Comparison of ENCODE assay signal across 33 cellular contexts in genomic region chr1:11026052-11026451, GRCh38. TPM values are rescaled to one million over a fixed set of nuclear protein-coding genes. Genes with fewer than 3 reads are reported as not detected.
DNase-seq lines count a peak whose midpoint lies in the region; ATAC-seq and TF ChIP-seq lines count a peak whose summit lies in the region.
"Had no signal": no experiment of that assay in that cellular context is flagged by ENCODE, and none has a peak within 500 bp of the region (broad histone marks: within the 10 kb centered on the region; RNA-seq: fewer than 3 reads in every experiment).

No MANE protein-coding gene starts in this region.

- H3K36me3 Mint-ChIP-seq in activated CD8-positive, alpha-beta T cell treated with anti-CD3 and anti-CD28 coated beads for 36 hours (ENCODE audit: low read depth) = peaks cover 41% of the 10 kb centered on the region
- peaks cover 61% of the 10 kb centered on the region for H3K36me3 Mint-ChIP-seq in activated CD8-positive, alpha-beta T cell treated with anti-CD3 and anti-CD28 coated beads, Interleukin-2, amount 10 ng/mL, durations not matched to agents 7 days and 5 days (ENCODE audit: low read depth)
- H3K36me3 Mint-ChIP-seq in activated naive CD8-positive, alpha-beta T cell = no peaks in the 10 kb centered on the region

- POLR2A ChIA-PET in activated CD8-positive, alpha-beta T cell treated with anti-CD3 and anti-CD28 coated beads for 36 hours (lab: Charles Lee) = no interaction called here
- POLR2A ChIA-PET in activated CD8-positive, alpha-beta T cell treated with anti-CD3 and anti-CD28 coated beads, Interleukin-2, amount 10 ng/mL, durations not matched to agents 7 days and 5 days (lab: Charles Lee) = no interaction called here
- POLR2A ChIA-PET in HEK293 (lab: Yijun Ruan, JAX) = no interaction called here

- no peak for ATAC-seq in activated CD8-positive, alpha-beta T cell treated with anti-CD3 and anti-CD28 coated beads for 36 hours
- ATAC-seq in activated CD8-positive, alpha-beta T cell treated with anti-CD3 and anti-CD28 coated beads, Interleukin-2, amount 10 ng/mL, durations not matched to agents 7 days and 5 days = no peak
- ATAC-seq in foreskin keratinocyte = no peak
- no peak for ATAC-seq in GM19452 (IDR thresholded peaks at IDR 0.05; ENCODE audit: unreplicated experiment)
- ATAC-seq in HG03432 (IDR thresholded peaks at IDR 0.05; ENCODE audit: unreplicated experiment) = no peak
- ATAC-seq: heart left ventricle; naive thymus-derived CD8-positive, alpha-beta T cell; PC-3 had no signal

- CTCF ChIA-PET in activated CD8-positive, alpha-beta T cell treated with anti-CD3 and anti-CD28 coated beads for 36 hours (lab: Charles Lee) = interaction anchor here (2.4 kb wide), 1 partner anchor 11 kb away, joined by 21 read pairs; no protein-coding TSS in a partner anchor
- CTCF ChIA-PET in activated CD8-positive, alpha-beta T cell treated with anti-CD3 and anti-CD28 coated beads, Interleukin-2, amount 10 ng/mL, durations not matched to agents 7 days and 5 days (lab: Charles Lee) = interaction anchor here (2.1 kb wide), 1 partner anchor 12 kb away, joined by 15 read pairs; no protein-coding TSS in a partner anchor
- CTCF ChIA-PET in HEK293 (lab: Yijun Ruan, JAX) = no interaction called here

- H3K4me1 ChIP-seq in HEK293 (ENCODE audit: control insufficient read depth, insufficient read depth, low read length) = no peaks in the 10 kb centered on the region
- peaks cover 15% of the 10 kb centered on the region for H3K4me1 ChIP-seq in foreskin keratinocyte
- H3K4me1 ChIP-seq: adrenal gland, heart left ventricle had no signal

- H3K27me3 ChIP-seq in foreskin keratinocyte = no peaks in the 10 kb centered on the region
- H3K27me3 ChIP-seq: adrenal gland, brain microvascular endothelial cell, heart left ventricle had no signal

- H3K4me1 Mint-ChIP-seq in activated CD8-positive, alpha-beta T cell treated with anti-CD3 and anti-CD28 coated beads for 36 hours (ENCODE audit: low read depth) = peaks cover 18% of the 10 kb centered on the region
- H3K4me1 Mint-ChIP-seq in activated CD8-positive, alpha-beta T cell treated with anti-CD3 and anti-CD28 coated beads, Interleukin-2, amount 10 ng/mL, durations not matched to agents 7 days and 5 days (ENCODE audit: low read depth) = peaks cover 14% of the 10 kb centered on the region
- H3K4me1 Mint-ChIP-seq in activated naive CD8-positive, alpha-beta T cell (ENCODE audit: low read depth) = peaks cover 28% of the 10 kb centered on the region

- no peak for TF ChIP-seq CTCF in activated CD8-positive, alpha-beta T cell treated with anti-CD3 and anti-CD28 coated beads for 36 hours (IDR thresholded peaks at IDR 0.05)
- TF ChIP-seq CTCF in HEK293 (tag by site-specific recombination; IDR thresholded peaks at IDR 0.05) = no peak
- TF ChIP-seq CTCF in foreskin keratinocyte (conservative IDR thresholded peaks at IDR 0.05) = no peak

- intact Hi-C loops in activated CD8-positive, alpha-beta T cell treated with anti-CD3 and anti-CD28 coated beads for 36 hours (cut with micrococcal nuclease) = no loop called here

- no peak for DNase-seq in activated CD8-positive, alpha-beta T cell treated with anti-CD3 and anti-CD28 coated beads for 36 hours
- no peak for DNase-seq in activated CD8-positive, alpha-beta T cell treated with anti-CD3 and anti-CD28 coated beads, Interleukin-2, amount 10 ng/mL, durations not matched to agents 7 days and 5 days
- peak; percentile 26 to 48 for DNase-seq in foreskin keratinocyte
- DNase-seq in stimulated activated CD4-positive, alpha-beta T cell treated with anti-CD3 and anti-CD28 coated beads, Interleukin-1b, Interleukin-23, amount 100 ng/mL, for 48 hours = no peak
- DNase-seq: activated CD4-positive, alpha-beta T cell treated with anti-CD3 and anti-CD28 coated beads, Interleukin-2, amount 10 ng/mL, durations not matched to agents 24 days and 14 days; activated effector memory CD4-positive, alpha-beta T cell treated with anti-CD3 and anti-CD28 coated beads, Interleukin-2, amount 50 U/mL, for 16 hours; brain microvascular endothelial cell; effector CD4-positive, alpha-beta T cell; foreskin fibroblast; heart left ventricle; naive thymus-derived CD8-positive, alpha-beta T cell; NCI-H1417 treated with DMSO at 0.1 percent for 48 hours; NCI-H510A; PC-3; Right ventricle myocardium superior; small intestine; stimulated activated CD4-positive, alpha-beta T cell treated with anti-CD3 and anti-CD28 coated beads, Interleukin-2, amount 100 ng/mL, for 24 hours had no signal

- H3K4me3 ChIP-seq in HEK293 (ENCODE audit: low read depth, low read length) = no peak overlapping the region
- H3K4me3 ChIP-seq: adrenal gland, heart left ventricle had no signal

- H3K4me3 Mint-ChIP-seq in activated CD8-positive, alpha-beta T cell treated with anti-CD3 and anti-CD28 coated beads for 36 hours = no peak overlapping the region
- H3K4me3 Mint-ChIP-seq in activated CD8-positive, alpha-beta T cell treated with anti-CD3 and anti-CD28 coated beads, Interleukin-2, amount 10 ng/mL, durations not matched to agents 7 days and 5 days = no peak overlapping the region
- no peak overlapping the region for H3K4me3 Mint-ChIP-seq in activated naive CD8-positive, alpha-beta T cell
- H3K4me3 Mint-ChIP-seq: activated CD4-positive, alpha-beta T cell treated with anti-CD3 and anti-CD28 coated beads, Interleukin-2, amount 10 ng/mL, durations not matched to agents 24 days and 14 days; naive thymus-derived CD8-positive, alpha-beta T cell; T-helper 2 cell treated with Interferon-gamma antibody and Interleukin-4, amounts not matched to agents 5 μg/mL and 100 μg/mL, for 36 hours; type B pancreatic cell had no signal

- H3K9me3 ChIP-seq in HEK293 (ENCODE audit: control insufficient read depth, insufficient read depth, low read depth, low read length) = no peaks in the 10 kb centered on the region
- H3K9me3 ChIP-seq: adrenal gland, heart left ventricle had no signal

- peak overlapping the region; percentile 75 for H3K27ac Mint-ChIP-seq in activated CD8-positive, alpha-beta T cell treated with anti-CD3 and anti-CD28 coated beads for 36 hours
- no peak overlapping the region for H3K27ac Mint-ChIP-seq in activated CD8-positive, alpha-beta T cell treated with anti-CD3 and anti-CD28 coated beads, Interleukin-2, amount 10 ng/mL, durations not matched to agents 7 days and 5 days
- H3K27ac Mint-ChIP-seq in activated naive CD8-positive, alpha-beta T cell = peak overlapping the region; percentile 70
- H3K27ac Mint-ChIP-seq: T-helper 2 cell treated with Interferon-gamma antibody and Interleukin-4, amounts not matched to agents 5 μg/mL and 100 μg/mL, for 36 hours had no signal

- H3K27me3 Mint-ChIP-seq in activated CD8-positive, alpha-beta T cell treated with anti-CD3 and anti-CD28 coated beads for 36 hours = no peaks in the 10 kb centered on the region
- no peaks in the 10 kb centered on the region for H3K27me3 Mint-ChIP-seq in activated CD8-positive, alpha-beta T cell treated with anti-CD3 and anti-CD28 coated beads, Interleukin-2, amount 10 ng/mL, durations not matched to agents 7 days and 5 days (ENCODE audit: low read depth)
- H3K27me3 Mint-ChIP-seq in activated naive CD8-positive, alpha-beta T cell = no peaks in the 10 kb centered on the region
- H3K27me3 Mint-ChIP-seq: activated CD4-positive, alpha-beta T cell treated with anti-CD3 and anti-CD28 coated beads, Interleukin-2, amount 10 ng/mL, durations not matched to agents 24 days and 14 days; naive thymus-derived CD8-positive, alpha-beta T cell; type B pancreatic cell had no signal

- peaks cover 24 to 86% of the 10 kb centered on the region in 2 experiments for H3K36me3 ChIP-seq in HEK293 (ENCODE audit: control insufficient read depth in 2 of 2, insufficient read depth in 1 of 2, low read length in 2 of 2)

- H3K27ac ChIP-seq in HEK293 (ENCODE audit: extremely low read depth, low read depth, low read length) (no peak overlapping the region), foreskin keratinocyte (no peak overlapping the region)
- H3K27ac ChIP-seq: brain microvascular endothelial cell, heart left ventricle, VCaP had no signal

- no peaks in the 10 kb centered on the region for H3K9me3 Mint-ChIP-seq in activated CD8-positive, alpha-beta T cell treated with anti-CD3 and anti-CD28 coated beads for 36 hours
- no peaks in the 10 kb centered on the region for H3K9me3 Mint-ChIP-seq in activated CD8-positive, alpha-beta T cell treated with anti-CD3 and anti-CD28 coated beads, Interleukin-2, amount 10 ng/mL, durations not matched to agents 7 days and 5 days (ENCODE audit: insufficient read depth)
- no peaks in the 10 kb centered on the region for H3K9me3 Mint-ChIP-seq in activated naive CD8-positive, alpha-beta T cell (ENCODE audit: low read depth)
- H3K9me3 Mint-ChIP-seq: activated CD4-positive, alpha-beta T cell treated with anti-CD3 and anti-CD28 coated beads, Interleukin-2, amount 10 ng/mL, durations not matched to agents 24 days and 14 days; naive thymus-derived CD8-positive, alpha-beta T cell; T-helper 2 cell treated with Interferon-gamma antibody and Interleukin-4, amounts not matched to agents 5 μg/mL and 100 μg/mL, for 36 hours; type B pancreatic cell had no signal

TF ChIP-seq in HEK293, 187 proteins besides CTCF, POLR2A, EP300 and RAD21 (continues in another document):
- TF ChIP-seq ZNF548 (tag by site-specific recombination; IDR thresholded peaks at IDR 0.05) (no peak), ZBTB20 (tag by site-specific recombination; IDR thresholded peaks at IDR 0.05) (peak; percentile 51; the same call in 1 of the 2 replicates), ZNF391 (tag by site-specific recombination; IDR thresholded peaks at IDR 0.05; ENCODE audit: borderline replicate concordance, low read depth) (no peak), GLIS2 (tag by site-specific recombination; IDR thresholded peaks at IDR 0.05) (no peak)

RNA-seq across cellular contexts. Expression of gene TARDBP, which starts 13.6 kb away (rescaled TPM):
- total RNA-seq in activated CD8-positive, alpha-beta T cell treated with anti-CD3 and anti-CD28 coated beads for 36 hours = 100 to 1,000 TPM; 152 to 163 TPM
- total RNA-seq in activated CD8-positive, alpha-beta T cell treated with anti-CD3 and anti-CD28 coated beads, Interleukin-2, amount 10 ng/mL, durations not matched to agents 7 days and 5 days = 100 to 1,000 TPM; 175 to 178 TPM
- 155 and 178 TPM in 2 replicates for total RNA-seq in foreskin keratinocyte
- 101 and 125 TPM in 2 replicates for polyA plus RNA-seq in foreskin keratinocyte

RNA-seq across cellular contexts. Expression of gene MASP2, which starts 21.0 kb away (rescaled TPM):
- not detected for total RNA-seq in activated CD8-positive, alpha-beta T cell treated with anti-CD3 and anti-CD28 coated beads for 36 hours
- under 1 TPM in 1 of 2 experiments, not detected in 1; 0.21 TPM for total RNA-seq in activated CD8-positive, alpha-beta T cell treated with anti-CD3 and anti-CD28 coated beads, Interleukin-2, amount 10 ng/mL, durations not matched to agents 7 days and 5 days
- 0.07 and 0.24 TPM in 2 replicates for total RNA-seq in foreskin keratinocyte
- polyA plus RNA-seq in foreskin keratinocyte = 0.11 TPM in 1 of 2 replicates, not detected in the other
- total RNA-seq: adrenal gland, G401, heart left ventricle, kidney epithelial cell, lower leg skin, M059J, osteocyte, renal cortical epithelial cell, Right ventricle myocardium superior, subcutaneous adipose tissue had no signal
- polyA plus RNA-seq: BJ; heart left ventricle; naive thymus-derived CD8-positive, alpha-beta T cell; small intestine had no signal

RNA-seq across cellular contexts. Expression of gene SRM, which starts 33.8 kb away (rescaled TPM):
- 100 to 1,000 TPM; 240 TPM for total RNA-seq in activated CD8-positive, alpha-beta T cell treated with anti-CD3 and anti-CD28 coated beads for 36 hours
- 100 to 1,000 TPM; 146 to 154 TPM for total RNA-seq in activated CD8-positive, alpha-beta T cell treated with anti-CD3 and anti-CD28 coated beads, Interleukin-2, amount 10 ng/mL, durations not matched to agents 7 days and 5 days
- 153 and 166 TPM in 2 replicates for total RNA-seq in foreskin keratinocyte
- polyA plus RNA-seq in foreskin keratinocyte = 243 and 245 TPM in 2 replicates

Comparison
In these comparisons a context has a peak if more than half of its experiments do, and no peak if none do; other contexts are left out.
1. DNase-seq: peak in foreskin keratinocyte (2 of 2); none in activated CD8-positive, alpha-beta T cell treated with anti-CD3 and anti-CD28 coated beads for 36 hours (single experiment), activated CD8-positive, alpha-beta T cell treated with anti-CD3 and anti-CD28 coated beads, Interleukin-2, amount 10 ng/mL, durations not matched to agents 7 days and 5 days (single experiment) and stimulated activated CD4-positive, alpha-beta T cell treated with anti-CD3 and anti-CD28 coated beads, Interleukin-1b, Interleukin-23, amount 100 ng/mL, for 48 hours (single experiment).